In the genomic region with DNA sequence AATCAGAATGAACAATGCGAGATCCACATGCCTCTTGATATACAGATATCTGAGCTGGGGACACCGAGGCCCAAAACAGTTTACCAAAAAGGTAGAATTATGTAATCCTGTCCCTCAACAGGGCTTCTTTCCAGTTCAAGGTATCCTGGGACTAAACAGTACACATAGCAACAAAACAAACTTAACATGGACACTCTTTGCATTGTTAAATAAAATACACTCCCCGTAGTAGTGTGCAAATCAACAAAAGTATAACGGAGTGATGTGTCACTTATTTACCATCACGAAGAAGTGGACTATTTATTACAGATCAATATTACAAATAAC, we compare ENCODE assay signal across 22 cellular contexts.
"Had no signal": no experiment of that assay in that cellular context is flagged by ENCODE, and none has a peak within 500 bp of the region (broad histone marks: within the 10 kb centered on the region; RNA-seq: fewer than 3 reads in every experiment).

No MANE protein-coding gene starts in this region.

- H3K27ac ChIP-seq: HL-60, SJCRH30 had no signal

- FAIRE-seq: HTR-8/SVneo, RCC 7860 had no signal

- DNase-seq: Karpas-422, KG1, MG63, NCI-H1092, NCI-H1105 treated with DMSO at 0.1 percent for 48 hours, NCI-H1417 treated with DMSO at 0.1 percent for 48 hours, NCI-H146, NCI-H187, NCI-H2029, NCI-H2081 treated with DMSO at 0.1 percent for 48 hours, NCI-H2171, NCI-H226, NCI-H446, NCI-H510A, NCI-H524 treated with DMSO at 0.1 percent for 48 hours, NCI-H774, RPMI8226, SHP77 treated with DMSO at 0.1 percent for 48 hours, SJCRH30 had no signal

- H3K36me3 ChIP-seq: MG63, SJCRH30 had no signal

- H3K4me3 ChIP-seq: MG63, SJCRH30 had no signal

- H3K9me3 ChIP-seq: MG63, SJCRH30 had no signal

- H3K27me3 ChIP-seq: MG63, SJCRH30 had no signal
